In genomic region chr14:90514015-90514398, GRCh38 we compare ENCODE assay signal across 12 cellular contexts.
DNase-seq lines count a peak whose midpoint lies in the region; ATAC-seq and TF ChIP-seq lines count a peak whose summit lies in the region.
"Had no signal": no experiment of that assay in that cellular context is flagged by ENCODE, and none has a peak within 500 bp of the region (broad histone marks: within the 10 kb centered on the region; RNA-seq: fewer than 3 reads in every experiment).

No MANE protein-coding gene starts in this region.

- H3K4me1 Mint-ChIP-seq in activated CD4-positive, alpha-beta T cell treated with anti-CD3 and anti-CD28 coated beads, Interleukin-2, amount 10 ng/mL, durations not matched to agents 24 days and 14 days = no peaks in the 10 kb centered on the region
- H3K4me1 Mint-ChIP-seq: IgD-negative memory B cell had no signal

- no peak for TF ChIP-seq POLR2A in gastroesophageal sphincter (IDR thresholded peaks at IDR 0.05)
- TF ChIP-seq POLR2A in stomach (IDR thresholded peaks at IDR 0.05) = no peak

- H3K27me3 ChIP-seq in gastroesophageal sphincter (no peaks in the 10 kb centered on the region), stomach (peaks cover 0 to 4% (median 0%) of the 10 kb centered on the region in 3 donors)

- peaks cover 5% of the 10 kb centered on the region for H3K27me3 Mint-ChIP-seq in activated CD4-positive, alpha-beta T cell treated with anti-CD3 and anti-CD28 coated beads, Interleukin-2, amount 10 ng/mL, durations not matched to agents 24 days and 14 days

- no peak overlapping the region for H3K4me3 Mint-ChIP-seq in activated CD4-positive, alpha-beta T cell treated with anti-CD3 and anti-CD28 coated beads, Interleukin-2, amount 10 ng/mL, durations not matched to agents 24 days and 14 days

- H3K4me3 ChIP-seq in gastroesophageal sphincter (no peak overlapping the region), stomach (no peak overlapping the region)
- H3K4me3 ChIP-seq: GM12878 had no signal

- TF ChIP-seq CTCF in gastroesophageal sphincter (IDR thresholded peaks at IDR 0.05) (no peak), stomach (IDR thresholded peaks at IDR 0.05) (no peak)

- H3K27ac Mint-ChIP-seq in activated CD4-positive, alpha-beta T cell treated with anti-CD3 and anti-CD28 coated beads, Interleukin-2, amount 10 ng/mL, durations not matched to agents 24 days and 14 days = no peak overlapping the region
- H3K27ac Mint-ChIP-seq: IgD-negative memory B cell had no signal

- no peaks in the 10 kb centered on the region for H3K36me3 Mint-ChIP-seq in activated CD4-positive, alpha-beta T cell treated with anti-CD3 and anti-CD28 coated beads, Interleukin-2, amount 10 ng/mL, durations not matched to agents 24 days and 14 days (ENCODE audit: low read depth)
- H3K36me3 Mint-ChIP-seq: IgD-negative memory B cell had no signal

- peak overlapping the region in 3 of 4 donors; percentile 74 to 82 (median 80) for H3K27ac ChIP-seq in gastroesophageal sphincter
- peak overlapping the region; percentile 75 to 87 (median 84) for H3K27ac ChIP-seq in stomach

- H3K36me3 ChIP-seq in gastroesophageal sphincter = no peaks in the 10 kb centered on the region
- H3K36me3 ChIP-seq in stomach = no peaks in the 10 kb centered on the region

- TF ChIP-seq EP300 in gastroesophageal sphincter (IDR thresholded peaks at IDR 0.05) (no peak), stomach (IDR thresholded peaks at IDR 0.05) (no peak)

- WGBS in gastroesophageal sphincter (ENCODE audit: low coverage in 1 of 2), 2 donors = 55% methylated on average over 8 of the region's 15 CpGs; no CpG with 5 or more reads in 1 of the 2 donors
- 43 to 63% (median 50%) methylated on average over 14 to 15 of the region's 15 CpGs for WGBS in stomach, 5 donors

- H3K9me3 ChIP-seq in gastroesophageal sphincter (no peaks in the 10 kb centered on the region), stomach (no peaks in the 10 kb centered on the region)

- ATAC-seq in gastroesophageal sphincter = no peak
- ATAC-seq: GM12878 had no signal

- intact Hi-C loops in stomach (cut with DNase I; ENCODE audit: low total_unique reads) = no loop called here
- intact Hi-C loops in activated CD4-positive, alpha-beta T cell treated with anti-CD3 and anti-CD28 coated beads, Interleukin-2, amount 10 ng/mL, durations not matched to agents 24 days and 14 days (cut with micrococcal nuclease) = no loop called here

- H3K4me1 ChIP-seq in gastroesophageal sphincter (peaks cover 0 to 68% (median 29%) of the 10 kb centered on the region in 3 donors), stomach (peaks cover 50 to 96% (median 84%) of the 10 kb centered on the region in 4 donors)

- no peaks in the 10 kb centered on the region for H3K9me3 Mint-ChIP-seq in activated CD4-positive, alpha-beta T cell treated with anti-CD3 and anti-CD28 coated beads, Interleukin-2, amount 10 ng/mL, durations not matched to agents 24 days and 14 days
- H3K9me3 Mint-ChIP-seq: IgD-negative memory B cell had no signal

- DNase-seq in DMS79 (lab: John Stamatoyannopoulos, UW) = peak; percentile 75
- DNase-seq in DMS79 treated with DMSO at 0.1 percent for 48 hours (lab: John Stamatoyannopoulos, UW) = no peak
- DNase-seq in NCI-H69 (lab: John Stamatoyannopoulos, UW) = peak; percentile 87
- no peak for DNase-seq in stomach
- DNase-seq in activated effector memory CD4-positive, alpha-beta T cell treated with anti-CD3 and anti-CD28 coated beads, Interleukin-2, amount 50 U/mL, for 16 hours = no peak
- DNase-seq in activated naive CD4-positive, alpha-beta T cell treated with anti-CD3 and anti-CD28 coated beads, Interleukin-2, amount 50 U/mL, for 16 hours = no peak
- no peak for DNase-seq in activated CD4-positive, alpha-beta T cell treated with anti-CD3 and anti-CD28 coated beads, Interleukin-2, amount 10 ng/mL, durations not matched to agents 24 days and 14 days
- DNase-seq: 8988T; effector memory CD4-positive, alpha-beta T cell had no signal

Comparison
In these comparisons a context has a peak if more than half of its experiments do, and no peak if none do; other contexts are left out.
1. DNase-seq: peak in DMS79 (single experiment) and NCI-H69 (single experiment); none in DMS79 treated with DMSO at 0.1 percent for 48 hours (single experiment), stomach (single experiment), activated effector memory CD4-positive, alpha-beta T cell treated with anti-CD3 and anti-CD28 coated beads, Interleukin-2, amount 50 U/mL, for 16 hours (single experiment), activated naive CD4-positive, alpha-beta T cell treated with anti-CD3 and anti-CD28 coated beads, Interleukin-2, amount 50 U/mL, for 16 hours (single experiment) and activated CD4-positive, alpha-beta T cell treated with anti-CD3 and anti-CD28 coated beads, Interleukin-2, amount 10 ng/mL, durations not matched to agents 24 days and 14 days (single experiment).